Comparison of ENCODE assay signal across 33 cellular contexts in the genomic region with DNA sequence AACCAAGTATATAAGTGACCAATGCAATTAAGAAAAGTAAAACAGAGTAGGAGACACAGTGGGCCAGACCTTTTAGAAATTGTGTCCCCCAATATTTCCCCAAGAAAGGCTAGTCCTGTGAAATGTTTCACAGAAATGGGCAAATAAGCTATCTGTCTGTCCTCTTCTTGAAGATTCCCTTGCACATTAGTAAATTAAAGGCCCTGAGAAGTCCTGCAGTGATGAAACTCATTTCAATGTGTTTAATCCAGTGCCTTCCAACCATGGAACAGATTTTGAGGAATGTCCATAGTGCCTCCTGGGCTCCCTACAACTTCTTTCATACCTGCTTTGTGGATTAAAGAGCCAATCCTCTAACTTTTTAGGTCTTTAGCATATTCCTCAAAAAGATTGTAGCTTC.
"Had no signal": no experiment of that assay in that cellular context is flagged by ENCODE, and none has a peak within 500 bp of the region (broad histone marks: within the 10 kb centered on the region; RNA-seq: fewer than 3 reads in every experiment).

No MANE protein-coding gene starts in this region.

- H3K27ac ChIP-seq: adrenal gland, ascending aorta, brain microvascular endothelial cell, breast epithelium, cardiac muscle cell had no signal

- ATAC-seq: activated naive CD4-positive, alpha-beta T cell treated with anti-CD3 and anti-CD28 coated beads, Interleukin-2, amount 50 U/mL, for 72 hours; activated naive CD8-positive, alpha-beta T cell treated with anti-CD3 and anti-CD28 coated beads, Interleukin-2, amount 50 U/mL, for 24 hours; activated T-cell treated with anti-CD3 and anti-CD28 coated beads, Interleukin-2, amount 50 U/mL, for 4 hours; activated T-cell treated with anti-CD3 and anti-CD28 coated beads, Interleukin-2, amount 50 U/mL, for 72 hours; activated T-helper 17 cell treated with anti-CD3 and anti-CD28 coated beads, Interleukin-2, amount 50 U/mL, for 72 hours had no signal

- H3K4me1 ChIP-seq: ascending aorta, breast epithelium had no signal

- DNase-seq: activated effector memory CD4-positive, alpha-beta T cell treated with anti-CD3 and anti-CD28 coated beads, Interleukin-2, amount 50 U/mL, for 16 hours; activated effector memory CD4-positive, alpha-beta T cell treated with Interleukin-2 at 50 U/mL for 16 hours; activated gamma-delta T cell; activated gamma-delta T cell treated with Interleukin-2 at 50 U/mL for 16 hours; activated naive CD4-positive, alpha-beta T cell; activated naive CD4-positive, alpha-beta T cell treated with anti-CD3 and anti-CD28 coated beads for 36 hours; activated naive CD4-positive, alpha-beta T cell treated with anti-CD3 and anti-CD28 coated beads, Interleukin-2, amount 10 ng/mL, durations not matched to agents 7 days and 5 days; activated naive CD4-positive, alpha-beta T cell treated with Interleukin-2 at 50 U/mL for 16 hours; activated naive CD8-positive, alpha-beta T cell treated with anti-CD3 and anti-CD28 coated beads for 36 hours; activated naive CD8-positive, alpha-beta T cell treated with anti-CD3 and anti-CD28 coated beads, Interleukin-2, amount 10 ng/mL, durations not matched to agents 7 days and 5 days; activated naive CD8-positive, alpha-beta T cell treated with anti-CD3 and anti-CD28 coated beads, Interleukin-2, amount 50 U/mL, for 24 hours; activated T-cell treated with anti-CD3 and anti-CD28 coated beads, Interleukin-2, amount 50 U/mL, for 1 hour; activated T-cell treated with anti-CD3 and anti-CD28 coated beads, Interleukin-2, amount 50 U/mL, for 24 hours; activated T-cell treated with anti-CD3 and anti-CD28 coated beads, Interleukin-2, amount 50 U/mL, for 4 hours; activated T-cell treated with anti-CD3 and anti-CD28 coated beads, Interleukin-2, amount 50 U/mL, for 48 hours; activated T-cell treated with anti-CD3 and anti-CD28 coated beads, Interleukin-2, amount 50 U/mL, for 72 hours; adrenal gland; amniotic stem cell; amygdala; anterior cingulate cortex; aorta; brain microvascular endothelial cell; caudate nucleus; central memory CD4-positive, alpha-beta T cell; cerebellar nuclear complex had no signal

- H3K4me3 ChIP-seq: adrenal gland, ascending aorta, breast epithelium, cardiac muscle cell had no signal

- H3K27me3 ChIP-seq: adrenal gland, ascending aorta, brain microvascular endothelial cell, breast epithelium, cardiac muscle cell had no signal

- FAIRE-seq: astrocyte, bronchial epithelial cell, colon had no signal

- H3K9me3 ChIP-seq: adrenal gland, ascending aorta, breast epithelium had no signal

- H3K36me3 ChIP-seq: adrenal gland, ascending aorta, brain microvascular endothelial cell, breast epithelium, cardiac muscle cell had no signal
